20 cellular contexts compared by ENCODE assay signal in the genomic region with DNA sequence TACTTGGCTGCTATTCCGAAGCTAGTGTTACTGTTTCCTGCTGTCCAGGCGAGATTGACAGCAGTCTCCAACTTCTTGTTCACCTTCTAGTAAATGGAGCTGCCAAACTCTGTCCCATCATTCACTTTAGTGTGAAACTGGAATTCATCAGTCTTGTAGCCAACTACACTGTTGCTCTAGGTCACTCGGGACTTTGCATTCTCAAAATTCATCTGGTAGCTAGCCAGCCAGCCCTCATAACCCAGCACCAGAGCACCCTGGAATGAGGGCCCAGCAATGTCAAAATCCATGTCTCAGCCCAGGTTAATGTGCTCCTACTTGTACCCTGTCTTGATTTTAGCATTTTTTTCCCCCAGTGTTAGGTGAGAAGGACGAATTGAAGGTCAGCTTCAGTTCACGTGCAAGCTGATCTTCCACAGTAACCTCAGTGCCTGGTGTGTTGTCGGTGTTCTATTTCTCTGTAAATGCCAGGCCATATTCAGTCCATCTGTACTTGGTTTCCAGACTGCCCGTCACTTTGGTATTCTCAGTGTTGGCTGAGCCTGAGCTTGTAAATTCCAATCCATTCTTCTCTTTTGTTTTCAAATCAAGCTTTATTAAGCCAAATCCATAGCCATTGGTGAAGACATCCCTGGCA. TPM values are rescaled to one million over a fixed set of nuclear protein-coding genes. Genes with fewer than 3 reads are reported as not detected.
DNase-seq lines count a peak whose midpoint lies in the region; ATAC-seq, FAIRE-seq and TF ChIP-seq lines count a peak whose summit lies in the region.
"Had no signal": no experiment of that assay in that cellular context is flagged by ENCODE, and none has a peak within 500 bp of the region (broad histone marks: within the 10 kb centered on the region; RNA-seq: fewer than 3 reads in every experiment).

No MANE protein-coding gene starts in this region.

- in situ Hi-C loops in K562 (cut with MboI) = no loop called here

- TF ChIP-seq CTCF in K562 (IDR thresholded peaks at IDR 0.05 in 2 of 3, conservative IDR thresholded peaks at IDR 0.05 in 1 of 3; ENCODE audit: insufficient read depth in 2 of 3, low read depth in 1 of 3, low read length in 3 of 3) (no peak), psoas muscle (IDR thresholded peaks at IDR 0.05) (no peak)

- no peak overlapping the region for H3K4me2 ChIP-seq in K562 (ENCODE audit: insufficient read depth, low read length)
- H3K4me2 ChIP-seq: KMS-11 had no signal

- ATAC-seq in K562 = no peak
- peak; percentile 39 to 84 for ATAC-seq in left cardiac atrium
- peak; percentile 53 to 64 (median 58) for ATAC-seq in psoas muscle
- no peak for ATAC-seq in activated T-cell treated with anti-CD3 and anti-CD28 coated beads, Interleukin-2, amount 50 U/mL, for 72 hours (replicated peaks in 1 of 2)

- TF ChIP-seq POLR2A in GM12892 (IDR thresholded peaks at IDR 0.05; ENCODE audit: low read depth, low read length) (no peak), K562 (conservative IDR thresholded peaks at IDR 0.05) (no peak)

- CTCF ChIA-PET in K562 (lab: Yijun Ruan, JAX; ENCODE audit: low intra/inter-chr PET ratio) = no interaction called here

- 86% methylated on average over 7 of the region's 7 CpGs for WGBS in K562 (ENCODE audit: insufficient coverage, low coverage, missing lambda C conversion rate)
- 27 to 40% (median 29%) methylated on average over 7 of the region's 7 CpGs for whole genome bisulfite sequencing in psoas muscle, 3 donors

- H4K20me1 ChIP-seq in K562 (replicated peaks; ENCODE audit: control insufficient read depth, insufficient read depth, low read length) = no peaks in the 10 kb centered on the region

- H3K4me3 ChIP-seq in K562 (no peak overlapping the region), psoas muscle (peak overlapping the region; percentile 24)
- H3K4me3 ChIP-seq: SJCRH30 had no signal

- H3K27me3 ChIP-seq in K562 (ENCODE audit: control insufficient read depth in 2 of 2, insufficient read depth in 2 of 2, low read length in 2 of 2) (no peaks in the 10 kb centered on the region), psoas muscle (ENCODE audit: insufficient read depth in 3 of 3, low read length in 2 of 3) (no peaks in the 10 kb centered on the region)
- H3K27me3 ChIP-seq: SJCRH30 had no signal

- H2AFZ ChIP-seq in K562 (ENCODE audit: low read depth, low read length) = no peak overlapping the region

- no peaks in the 10 kb centered on the region for H3K4me1 ChIP-seq in K562 (replicated peaks in 1 of 2; ENCODE audit: control insufficient read depth in 2 of 2, insufficient read depth in 2 of 2, low read length in 2 of 2)
- peaks cover 23% of the 10 kb centered on the region for H3K4me1 ChIP-seq in psoas muscle
- H3K4me1 ChIP-seq: SJCRH30 had no signal

- no peak overlapping the region for H3K27ac Mint-ChIP-seq in activated T-cell treated with anti-CD3 and anti-CD28 coated beads, Interleukin-2, amount 50 U/mL, for 72 hours
- H3K27ac Mint-ChIP-seq: HFFc6 had no signal

- POLR2A ChIA-PET in K562 (lab: Yijun Ruan, JAX) = interaction anchor here (0.8 kb wide), 1 partner anchor 11 kb away, joined by 3 read pairs; no protein-coding TSS in a partner anchor

- intact Hi-C loops in K562 (cut with micrococcal nuclease) = no loop called here
- intact Hi-C loops in left cardiac atrium (cut with DNase I) = no loop called here
- intact Hi-C loops in psoas muscle (cut with DNase I) = no loop called here

- no peaks in the 10 kb centered on the region for H3K79me2 ChIP-seq in K562 (ENCODE audit: control insufficient read depth, insufficient read depth, low read length)

- H3K36me3 ChIP-seq in K562 (ENCODE audit: control insufficient read depth, insufficient read depth, low read length) (peaks cover 16% of the 10 kb centered on the region), psoas muscle (ENCODE audit: insufficient read depth in 1 of 2, low read depth in 1 of 2) (peaks cover 0 to 2% of the 10 kb centered on the region in 2 donors)

- no peak for TF ChIP-seq RAD21 in K562 (CRISPR knock-in tag; conservative IDR thresholded peaks at IDR 0.05 in 1 of 2, IDR thresholded peaks at IDR 0.05 in 1 of 2)

- FAIRE-seq in GM12892 (lab: Jason Lieb, UNC) = peak; percentile 36
- FAIRE-seq in K562 (lab: Jason Lieb, UNC) = no peak

- H3K9me1 ChIP-seq in K562 (ENCODE audit: control insufficient read depth, insufficient read depth, low read length) = no peaks in the 10 kb centered on the region

- H3K36me3 Mint-ChIP-seq in activated T-cell treated with anti-CD3 and anti-CD28 coated beads, Interleukin-2, amount 50 U/mL, for 72 hours (ENCODE audit: insufficient read depth in 2 of 2) = peaks cover 7 to 24% of the 10 kb centered on the region in 2 donors

- H3K9me3 ChIP-seq in K562 (replicated peaks; ENCODE audit: control insufficient read depth, insufficient read depth, low read depth, low read length) = no peaks in the 10 kb centered on the region
- H3K9me3 ChIP-seq in psoas muscle = no peaks in the 10 kb centered on the region

- DNase-seq in GM12892 (ENCODE audit: insufficient read length) = no peak
- no peak for DNase-seq in K562 (ENCODE audit: extremely low read depth in 1 of 4, low spot score in 3 of 4)
- DNase-seq in left cardiac atrium = no peak
- no peak for DNase-seq in psoas muscle
- DNase-seq in DMS114 treated with DMSO at 0.1 percent for 48 hours (lab: John Stamatoyannopoulos, UW; ENCODE audit: unreplicated experiment) = no peak
- DNase-seq in activated T-cell treated with anti-CD3 and anti-CD28 coated beads, Interleukin-2, amount 50 U/mL, for 72 hours = no peak
- DNase-seq in SHP77 treated with DMSO at 0.1 percent for 48 hours (lab: John Stamatoyannopoulos, UW) = no peak
- no peak for DNase-seq in NCI-H524 treated with DMSO at 0.1 percent for 48 hours (lab: John Stamatoyannopoulos, UW)
- DNase-seq: C1 segment of cervical spinal cord, DMS153, HFFc6, NCI-H1092 treated with DMSO at 0.1 percent for 48 hours, NCI-H345, NCI-H69, SJCRH30 had no signal

- H3K9me3 Mint-ChIP-seq in activated T-cell treated with anti-CD3 and anti-CD28 coated beads, Interleukin-2, amount 50 U/mL, for 72 hours = peaks cover 2% of the 10 kb centered on the region in 2 donors
- H3K9me3 Mint-ChIP-seq: HFFc6 had no signal

- TF ChIP-seq EP300 in K562 (IDR thresholded peaks at IDR 0.05; ENCODE audit: low read length) = no peak

- H3K27ac ChIP-seq in K562 (ENCODE audit: extremely low read depth, low read depth, low read length) (no peak overlapping the region), psoas muscle (peak overlapping the region; percentile 68)
- H3K27ac ChIP-seq: KMS-11, SJCRH30 had no signal

- H3K9ac ChIP-seq in K562 (ENCODE audit: insufficient read depth in 1 of 2, low read depth in 2 of 2, low read length in 2 of 2) = no peak overlapping the region
- H3K9ac ChIP-seq: KMS-11 had no signal

- BruUV-seq in K562 (replicated peaks; lab: Mats Ljungman, UMichigan) = no TSS peak

- no peaks in the 10 kb centered on the region for H3K27me3 Mint-ChIP-seq in activated T-cell treated with anti-CD3 and anti-CD28 coated beads, Interleukin-2, amount 50 U/mL, for 72 hours (ENCODE audit: low read depth)

- peaks cover 4% of the 10 kb centered on the region for H3K4me1 Mint-ChIP-seq in activated T-cell treated with anti-CD3 and anti-CD28 coated beads, Interleukin-2, amount 50 U/mL, for 72 hours (ENCODE audit: low read depth)

- H3K4me3 Mint-ChIP-seq in activated T-cell treated with anti-CD3 and anti-CD28 coated beads, Interleukin-2, amount 50 U/mL, for 72 hours = no peak overlapping the region
- H3K4me3 Mint-ChIP-seq: HFFc6 had no signal

RNA-seq across cellular contexts. Expression of a gene that starts 28.9 kb away (rescaled TPM):
- polyA plus RNA-seq in GM12892 (2012; ENCODE audit: missing spikeins) = 4.4 TPM
- 46.3 and 50.2 TPM in 2 replicates for total RNA-seq in K562 (2011; cell fraction: chromatin; rRNA removed; ENCODE audit: low replicate concordance)
- total RNA-seq in K562 (2011; cell fraction: nucleolus; rRNA removed) = 29.0 and 29.1 TPM in 2 replicates
- total RNA-seq in K562 (2011; cell fraction: nucleoplasm; rRNA removed) = 48.9 and 68.4 TPM in 2 replicates
- total RNA-seq in K562 (2014; rRNA removed) (3.6 and 4.2 TPM in 2 replicates), K562 (2014; rRNA removed; fragmentation: Illumina TruSeq; extraction: Trizol) (5.3 and 6.2 TPM in 2 replicates), K562 (2015; rRNA removed; fragmentation: Illumina TruSeq; extraction: Trizol) (4.4 and 6.4 TPM in 2 replicates), K562 (2021) (5.6 and 5.9 TPM in 2 replicates), left cardiac atrium (1 to 10 TPM; 1.6 to 3.1 TPM), psoas muscle (1 to 10 TPM; 1.4 to 2.8 (median 1.7) TPM)
- polyA plus RNA-seq in K562 (2011; rRNA removed) (16.2 and 22.1 TPM in 2 replicates), K562 (2014; fragmentation: Illumina TruSeq; extraction: Trizol) (7.9 and 10.0 TPM in 2 replicates), K562 (2014; fragmentation: Nextera tagmentation; extraction: Ambion mirVana) (1 to 10 TPM; 2.0 to 4.2 TPM), K562 (2014; rRNA removed) (13.3 and 13.9 TPM in 2 replicates), psoas muscle (1 to 10 TPM in 2 of 3 donors, under 1 TPM in 1; 0.59 to 2.1 (median 1.5) TPM)
- polyA plus RNA-seq in K562 (2011; cell fraction: cytosol; rRNA removed) = 7.9 and 20.6 TPM in 2 replicates
- polyA plus RNA-seq in K562 (2011; cell fraction: nucleus; rRNA removed) = 31.3 and 37.2 TPM in 2 replicates
- polyA plus RNA-seq in K562 (2012) = 4.4 and 16.2 TPM in 2 replicates
- polyA minus RNA-seq in K562 (2011; rRNA and poly(A)+ RNA removed) = 14.9 and 16.4 TPM in 2 replicates
- 2.9 and 3.1 TPM in 2 replicates for polyA minus RNA-seq in K562 (2011; cell fraction: cytosol; rRNA and poly(A)+ RNA removed)
- polyA minus RNA-seq in K562 (2011; cell fraction: nucleus; rRNA and poly(A)+ RNA removed) = 12.0 and 16.3 TPM in 2 replicates
- 1 to 10 TPM; 5.0 to 6.4 TPM for total RNA-seq in activated T-cell treated with anti-CD3 and anti-CD28 coated beads, Interleukin-2, amount 50 U/mL, for 72 hours

RNA-seq across cellular contexts. Expression of a gene that starts 40.4 kb away (rescaled TPM):
- polyA plus RNA-seq in GM12892 (2012; ENCODE audit: missing spikeins) = not detected
- total RNA-seq in K562 (2011; cell fraction: chromatin; rRNA removed; ENCODE audit: low replicate concordance) = not detected in 2 replicates
- total RNA-seq in K562 (2011; cell fraction: nucleolus; rRNA removed) = not detected in 2 replicates
- total RNA-seq in K562 (2011; cell fraction: nucleoplasm; rRNA removed) = not detected in 2 replicates
- total RNA-seq in K562 (2014; rRNA removed) = not detected in 2 replicates
- total RNA-seq in K562 (2014; rRNA removed; fragmentation: Illumina TruSeq; extraction: Trizol) = not detected in 2 replicates
- total RNA-seq in K562 (2015; rRNA removed; fragmentation: Illumina TruSeq; extraction: Trizol) = not detected in 2 replicates
- total RNA-seq in K562 (2021) = not detected in 2 replicates
- not detected in 2 replicates for polyA plus RNA-seq in K562 (2011; rRNA removed)
- polyA plus RNA-seq in K562 (2011; cell fraction: cytosol; rRNA removed) = not detected in 2 replicates
- not detected in 2 replicates for polyA plus RNA-seq in K562 (2011; cell fraction: nucleus; rRNA removed)
- 0.17 TPM in 1 of 2 replicates, not detected in the other for polyA plus RNA-seq in K562 (2012)
- polyA plus RNA-seq in K562 (2014; fragmentation: Illumina TruSeq; extraction: Trizol) = not detected in 2 replicates
- not detected for polyA plus RNA-seq in K562 (2014; fragmentation: Nextera tagmentation; extraction: Ambion mirVana)
- 0.04 TPM in 1 of 2 replicates, not detected in the other for polyA plus RNA-seq in K562 (2014; rRNA removed)
- not detected in 2 replicates for polyA minus RNA-seq in K562 (2011; rRNA and poly(A)+ RNA removed)
- polyA minus RNA-seq in K562 (2011; cell fraction: cytosol; rRNA and poly(A)+ RNA removed) = not detected in 2 replicates
- not detected in 2 replicates for polyA minus RNA-seq in K562 (2011; cell fraction: nucleus; rRNA and poly(A)+ RNA removed)
- not detected for total RNA-seq in left cardiac atrium
- not detected for total RNA-seq in psoas muscle
- polyA plus RNA-seq in psoas muscle = under 1 TPM in 1 of 3 donors, not detected in 2; 0.03 TPM
- total RNA-seq in activated T-cell treated with anti-CD3 and anti-CD28 coated beads, Interleukin-2, amount 50 U/mL, for 72 hours = not detected
- total RNA-seq: A673, H4, HFFc6, M059J, RPMI7951, SJCRH30 had no signal

Comparison
In these comparisons a context has a peak if more than half of its experiments do, and no peak if none do; other contexts are left out.
1. ATAC-seq: peak in left cardiac atrium (2 of 2) and psoas muscle (4 of 4); none in K562 (single experiment) and activated T-cell treated with anti-CD3 and anti-CD28 coated beads, Interleukin-2, amount 50 U/mL, for 72 hours (0 of 2).